Comparison of ENCODE assay signal across 2 cellular contexts in the genomic region with DNA sequence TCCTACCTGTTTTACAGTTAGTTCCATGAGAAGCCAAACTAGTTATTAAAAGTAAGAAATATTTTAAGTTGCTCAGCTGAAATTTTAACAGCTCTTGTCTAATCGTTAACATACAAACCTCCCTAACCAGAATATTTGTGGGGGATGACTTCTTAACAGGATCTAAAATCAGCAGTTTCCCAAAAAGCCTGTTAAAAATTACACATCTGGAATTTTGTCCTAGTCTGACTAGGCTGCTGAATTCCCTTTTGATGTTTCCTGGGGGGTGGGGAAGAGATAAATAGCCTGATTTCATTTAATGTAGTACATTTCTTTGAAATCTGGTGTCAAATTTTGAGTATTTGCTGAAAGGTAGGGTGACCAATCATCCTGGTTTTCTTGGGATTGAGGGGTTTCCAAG.
TF ChIP-seq lines count a peak whose summit lies in the region.

No MANE protein-coding gene starts in this region.

TF ChIP-seq in A549, 52 proteins besides CTCF, POLR2A, EP300 and RAD21:
- TF ChIP-seq PHF8 (IDR thresholded peaks at IDR 0.05; ENCODE audit: borderline replicate concordance, low read depth) (no peak), KDM5A (IDR thresholded peaks at IDR 0.05) (no peak), RCOR1 (IDR thresholded peaks at IDR 0.05; ENCODE audit: low read depth, low read length) (no peak), GATA3 (IDR thresholded peaks at IDR 0.05; ENCODE audit: borderline replicate concordance) (peak; percentile 40; the same call in 1 of the 2 replicates)
TF ChIP-seq in A549: peak in this region for 1.

TF ChIP-seq in IMR-90, 13 proteins besides CTCF, POLR2A, EP300 and RAD21:
- TF ChIP-seq NFE2L2 (IDR thresholded peaks at IDR 0.05; ENCODE audit: low read depth, low read length) = no peak
- TF ChIP-seq, protein P1, sequence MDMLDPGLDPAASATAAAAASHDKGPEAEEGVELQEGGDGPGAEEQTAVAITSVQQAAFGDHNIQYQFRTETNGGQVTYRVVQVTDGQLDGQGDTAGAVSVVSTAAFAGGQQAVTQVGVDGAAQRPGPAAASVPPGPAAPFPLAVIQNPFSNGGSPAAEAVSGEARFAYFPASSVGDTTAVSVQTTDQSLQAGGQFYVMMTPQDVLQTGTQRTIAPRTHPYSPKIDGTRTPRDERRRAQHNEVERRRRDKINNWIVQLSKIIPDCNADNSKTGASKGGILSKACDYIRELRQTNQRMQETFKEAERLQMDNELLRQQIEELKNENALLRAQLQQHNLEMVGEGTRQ (IDR thresholded peaks at IDR 0.05; ENCODE audit: low read depth, low read length) = no peak
- TF ChIP-seq RFX5 (IDR thresholded peaks at IDR 0.05; ENCODE audit: low read depth, low read length) = no peak
- TF ChIP-seq FOS (IDR thresholded peaks at IDR 0.05; ENCODE audit: low read depth, low read length) = no peak
